In the genomic region with DNA sequence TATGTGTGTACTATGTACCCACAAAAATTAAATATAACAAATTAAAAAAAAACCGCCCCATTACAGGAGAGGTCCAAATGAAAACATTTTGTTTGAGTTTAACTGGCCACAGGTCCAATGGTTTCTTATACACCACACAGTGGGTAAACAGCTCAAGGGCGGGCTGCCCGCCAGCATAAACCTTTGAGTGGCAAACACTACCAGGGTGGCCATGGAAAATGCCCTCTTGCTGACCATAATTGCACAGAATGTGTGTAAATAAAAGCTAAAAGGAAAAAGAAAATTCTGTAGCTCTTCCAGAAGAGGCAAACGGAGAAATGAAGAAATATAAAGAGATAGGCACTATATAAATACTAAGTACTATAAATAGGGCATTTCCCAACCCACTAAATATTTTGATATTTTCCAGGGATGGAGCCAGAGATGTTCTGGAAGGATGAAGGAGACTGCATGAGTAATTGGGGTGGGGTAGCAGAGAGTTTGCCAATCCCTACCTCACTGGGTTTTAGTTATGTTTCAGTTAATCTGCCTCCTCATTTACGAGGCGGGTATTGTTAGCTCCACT, we compare ENCODE assay signal across 8 cellular contexts.
DNase-seq lines count a peak whose midpoint lies in the region; ATAC-seq and TF ChIP-seq lines count a peak whose summit lies in the region.

No MANE protein-coding gene starts in this region.

- peak; percentile 30 for DNase-seq in NCI-H146 (lab: John Stamatoyannopoulos, UW)
- no peak for DNase-seq in NCI-H146 treated with DMSO at 0.1 percent for 48 hours (lab: John Stamatoyannopoulos, UW; ENCODE audit: unreplicated experiment)
- DNase-seq in foreskin fibroblast, result no peak
- no peak for DNase-seq in retinal pigment epithelial cell (ENCODE audit: low read depth)
- DNase-seq in SW 1271 (lab: John Stamatoyannopoulos, UW), result no peak

- H3K4me3 ChIP-seq in foreskin fibroblast (ENCODE audit: low read depth in 1 of 2, low read length in 2 of 2) (peak overlapping the region; percentile 62 to 65), retinal pigment epithelial cell (ENCODE audit: low read length) (peak overlapping the region; percentile 86)

- peak overlapping the region; percentile 94 for H3K27ac ChIP-seq in VCaP

- no peak for TF ChIP-seq CTCF in VCaP (conservative IDR thresholded peaks at IDR 0.05)
- TF ChIP-seq CTCF in foreskin fibroblast (IDR thresholded peaks at IDR 0.05; ENCODE audit: low read depth, low read length), result no peak
- no peak for TF ChIP-seq CTCF in retinal pigment epithelial cell (conservative IDR thresholded peaks at IDR 0.05; ENCODE audit: low read depth, low read length)

- no peak for ATAC-seq in HG03457 (IDR thresholded peaks at IDR 0.05; ENCODE audit: unreplicated experiment)
- ATAC-seq in GM19395 (IDR thresholded peaks at IDR 0.05; ENCODE audit: unreplicated experiment), result no peak
